Comparison of ENCODE assay signal across 7 cellular contexts in the genomic region with DNA sequence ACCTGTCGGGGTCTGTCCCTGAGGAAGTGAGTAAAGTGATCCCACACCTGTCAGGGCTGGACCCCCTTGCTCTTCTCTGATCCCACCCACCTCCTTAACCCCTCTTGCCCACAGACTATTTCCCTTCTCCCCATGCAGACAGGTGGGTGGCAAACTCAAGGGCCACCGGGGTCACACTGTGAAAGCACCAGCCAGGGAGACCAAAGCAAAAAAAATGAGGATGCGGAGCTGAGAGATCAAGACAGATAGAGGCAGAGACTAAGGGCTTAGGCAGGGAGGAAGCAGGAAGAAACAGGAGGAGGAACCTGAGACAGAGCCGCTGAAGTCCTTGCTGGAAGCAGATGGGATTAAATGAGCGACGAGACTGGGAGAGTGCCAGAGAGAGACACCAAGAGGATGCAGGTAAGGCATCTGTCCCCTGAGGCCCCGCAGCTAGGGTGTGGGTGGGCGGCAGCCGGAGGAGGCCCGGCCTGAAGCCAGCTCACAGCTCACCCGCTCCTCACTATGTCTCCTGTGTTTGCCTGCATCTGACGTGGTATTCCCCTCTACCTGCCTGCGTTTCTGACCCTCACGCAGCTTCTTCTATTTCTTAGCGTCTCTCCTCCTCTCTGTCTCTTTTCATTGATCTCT. TPM values are rescaled to one million over a fixed set of nuclear protein-coding genes. Genes with fewer than 3 reads are reported as not detected.
DNase-seq lines count a peak whose midpoint lies in the region; FAIRE-seq and TF ChIP-seq lines count a peak whose summit lies in the region.

No MANE protein-coding gene starts in this region.

- DNase-seq in GM19239 (ENCODE audit: insufficient read length, low spot score) (no peak), SK-N-DZ (ENCODE audit: low spot score) (peak; percentile 26), fibroblast of villous mesenchyme (ENCODE audit: low read depth) (no peak), HuH-7 (ENCODE audit: low spot score) (no peak), NCI-H226 (no peak), NCI-H345 (lab: John Stamatoyannopoulos, UW) (no peak)
- peak; percentile 10 for DNase-seq in stimulated activated CD4-positive, alpha-beta T cell treated with anti-CD3 and anti-CD28 coated beads, Interleukin-4, amount 100 ng/mL, for 24 hours

- peak; percentile 83 for FAIRE-seq in GM19239 (lab: Jason Lieb, UNC)

- TF ChIP-seq CTCF in fibroblast of villous mesenchyme (IDR thresholded peaks at IDR 0.05; ENCODE audit: insufficient read depth, low read depth, low read length): no peak

- H3K4me3 ChIP-seq in fibroblast of villous mesenchyme (ENCODE audit: low read depth, low read length): peak overlapping the region; percentile 60

RNA-seq across cellular contexts. Expression of a gene that starts 7.2 kb away (rescaled TPM):
- polyA plus RNA-seq in SK-N-DZ (2014; cell fraction: cytosol; rRNA removed): 163 and 201 TPM in 2 replicates
- polyA plus RNA-seq in SK-N-DZ (2014; cell fraction: nucleus; rRNA removed): 117 and 118 TPM in 2 replicates
- total RNA-seq in fibroblast of villous mesenchyme: 39.3 and 47.7 TPM in 2 replicates

RNA-seq across cellular contexts. Expression of a gene that starts 7.3 kb away (rescaled TPM):
- polyA plus RNA-seq in SK-N-DZ (2014; cell fraction: cytosol; rRNA removed): 33.6 and 38.2 TPM in 2 replicates
- polyA plus RNA-seq in SK-N-DZ (2014; cell fraction: nucleus; rRNA removed): 35.0 and 48.2 TPM in 2 replicates
- total RNA-seq in fibroblast of villous mesenchyme: 27.2 and 38.3 TPM in 2 replicates

RNA-seq across cellular contexts. Expression of a gene that starts 21.0 kb away (rescaled TPM):
- polyA plus RNA-seq in SK-N-DZ (2014; cell fraction: cytosol; rRNA removed): 11.0 and 16.5 TPM in 2 replicates
- 13.2 and 21.5 TPM in 2 replicates for polyA plus RNA-seq in SK-N-DZ (2014; cell fraction: nucleus; rRNA removed)
- 17.1 and 25.5 TPM in 2 replicates for total RNA-seq in fibroblast of villous mesenchyme

RNA-seq across cellular contexts. Expression of a gene that starts 28.4 kb away (rescaled TPM):
- polyA plus RNA-seq in SK-N-DZ (2014; cell fraction: cytosol; rRNA removed): 10.6 and 11.2 TPM in 2 replicates
- 6.1 and 6.7 TPM in 2 replicates for polyA plus RNA-seq in SK-N-DZ (2014; cell fraction: nucleus; rRNA removed)
- 4.5 and 12.5 TPM in 2 replicates for total RNA-seq in fibroblast of villous mesenchyme

RNA-seq across cellular contexts. Expression of a gene that starts 55.0 kb away (rescaled TPM):
- 65.2 and 80.9 TPM in 2 replicates for polyA plus RNA-seq in SK-N-DZ (2014; cell fraction: cytosol; rRNA removed)
- polyA plus RNA-seq in SK-N-DZ (2014; cell fraction: nucleus; rRNA removed): 28.7 and 37.3 TPM in 2 replicates
- total RNA-seq in fibroblast of villous mesenchyme: 0.32 TPM in 1 of 2 replicates, not detected in the other

Comparison
In these comparisons a context has a peak if more than half of its experiments do, and no peak if none do; other contexts are left out.
1. DNase-seq: peak in SK-N-DZ (single experiment) and stimulated activated CD4-positive, alpha-beta T cell treated with anti-CD3 and anti-CD28 coated beads, Interleukin-4, amount 100 ng/mL, for 24 hours (single experiment); none in GM19239 (single experiment), fibroblast of villous mesenchyme (single experiment), HuH-7 (single experiment), NCI-H226 (single experiment) and NCI-H345 (single experiment).